Comparison of ENCODE assay signal across 8 cellular contexts in genomic region chr6:3825851-3826581, GRCh38. TPM values are rescaled to one million over a fixed set of nuclear protein-coding genes. Genes with fewer than 3 reads are reported as not detected.
DNase-seq lines count a peak whose midpoint lies in the region; ATAC-seq and TF ChIP-seq lines count a peak whose summit lies in the region.

No MANE protein-coding gene starts in this region.

- peak overlapping the region; percentile 28 for H3K4me2 ChIP-seq in parathyroid adenoma (ENCODE audit: low read length)

- H3K9me3 ChIP-seq in parathyroid adenoma (ENCODE audit: control insufficient read depth, low read length): no peaks in the 10 kb centered on the region

- DNase-seq in BJ (ENCODE audit: low read depth) (peak; percentile 97), SW480 (ENCODE audit: low spot score) (peak; percentile 67), foreskin melanocyte (peak; percentile 92), NCI-H524 (lab: John Stamatoyannopoulos, UW) (no peak)
- no peak for DNase-seq in activated T-cell treated with anti-CD3 and anti-CD28 coated beads, Interleukin-2, amount 50 U/mL, for 24 hours

- H3K9me3 Mint-ChIP-seq in activated T-cell treated with anti-CD3 and anti-CD28 coated beads, Interleukin-2, amount 50 U/mL, for 24 hours: no peaks in the 10 kb centered on the region

- H3K27ac ChIP-seq in parathyroid adenoma: peak overlapping the region; percentile 58

- H3K9ac ChIP-seq in parathyroid adenoma: no peak overlapping the region

- H3K27me3 Mint-ChIP-seq in activated T-cell treated with anti-CD3 and anti-CD28 coated beads, Interleukin-2, amount 50 U/mL, for 24 hours: peaks cover 24% of the 10 kb centered on the region

- ATAC-seq in GM21576 (IDR thresholded peaks at IDR 0.05; ENCODE audit: unreplicated experiment) (no peak), HG03139 (IDR thresholded peaks at IDR 0.05; ENCODE audit: unreplicated experiment) (no peak)

- no peaks in the 10 kb centered on the region for H3K36me3 ChIP-seq in BJ (ENCODE audit: control insufficient read depth, insufficient read depth, low read length)
- no peaks in the 10 kb centered on the region for H3K36me3 ChIP-seq in parathyroid adenoma (ENCODE audit: control insufficient read depth, insufficient read depth, low read length)

- H3K27me3 ChIP-seq in BJ (ENCODE audit: control insufficient read depth, insufficient read depth, low read length) (no peaks in the 10 kb centered on the region), parathyroid adenoma (ENCODE audit: control insufficient read depth, insufficient read depth, low read length) (no peaks in the 10 kb centered on the region)

- H3K36me3 Mint-ChIP-seq in activated T-cell treated with anti-CD3 and anti-CD28 coated beads, Interleukin-2, amount 50 U/mL, for 24 hours (ENCODE audit: low read depth): no peaks in the 10 kb centered on the region

- no peak overlapping the region for H3K4me3 ChIP-seq in BJ (ENCODE audit: low read depth, low read length)
- H3K4me3 ChIP-seq in parathyroid adenoma (ENCODE audit: low read depth, low read length): no peak overlapping the region

- CTCF ChIA-PET in BJ (lab: Yijun Ruan, JAX): interaction anchor here (0.6 to 2.5 kb wide), 9 partner anchors 16 to 152 kb away, joined by 3 to 15 read pairs (median 4); no protein-coding TSS in a partner anchor

- H3K79me2 ChIP-seq in parathyroid adenoma: no peaks in the 10 kb centered on the region

- H3K27ac Mint-ChIP-seq in activated T-cell treated with anti-CD3 and anti-CD28 coated beads, Interleukin-2, amount 50 U/mL, for 24 hours: no peak overlapping the region

- no peaks in the 10 kb centered on the region for H3K4me1 Mint-ChIP-seq in activated T-cell treated with anti-CD3 and anti-CD28 coated beads, Interleukin-2, amount 50 U/mL, for 24 hours (ENCODE audit: low read depth)

- TF ChIP-seq CTCF in BJ (IDR thresholded peaks at IDR 0.05; ENCODE audit: insufficient read depth, low read depth, low read length): no peak
- no peak for TF ChIP-seq CTCF in parathyroid adenoma (IDR thresholded peaks at IDR 0.05)

- peak overlapping the region; percentile 84 for H2AFZ ChIP-seq in parathyroid adenoma

- POLR2A ChIA-PET in BJ (lab: Charles Lee): interaction anchor here (0.7 to 1.0 kb wide), 4 partner anchors 16 to 76 kb away, joined by 3 to 5 read pairs (median 4); no protein-coding TSS in a partner anchor

- peaks cover 2% of the 10 kb centered on the region for H3K4me1 ChIP-seq in parathyroid adenoma

- no peak overlapping the region for H3K4me3 Mint-ChIP-seq in activated T-cell treated with anti-CD3 and anti-CD28 coated beads, Interleukin-2, amount 50 U/mL, for 24 hours

RNA-seq across cellular contexts. Expression of gene FAM50B, which starts 23.2 kb away (rescaled TPM):
- polyA plus RNA-seq in BJ (2011; rRNA removed): 9.0 and 9.9 TPM in 2 replicates
- 2.6 and 3.6 TPM in 2 replicates for polyA minus RNA-seq in BJ (2011; rRNA and poly(A)+ RNA removed)

Comparison
In these comparisons a context has a peak if more than half of its experiments do, and no peak if none do; other contexts are left out.
1. DNase-seq: peak in BJ (single experiment), SW480 (single experiment) and foreskin melanocyte (single experiment); none in NCI-H524 (0 of 2) and activated T-cell treated with anti-CD3 and anti-CD28 coated beads, Interleukin-2, amount 50 U/mL, for 24 hours (single experiment).